Comparison of ENCODE assay signal across 9 cellular contexts in the genomic region with DNA sequence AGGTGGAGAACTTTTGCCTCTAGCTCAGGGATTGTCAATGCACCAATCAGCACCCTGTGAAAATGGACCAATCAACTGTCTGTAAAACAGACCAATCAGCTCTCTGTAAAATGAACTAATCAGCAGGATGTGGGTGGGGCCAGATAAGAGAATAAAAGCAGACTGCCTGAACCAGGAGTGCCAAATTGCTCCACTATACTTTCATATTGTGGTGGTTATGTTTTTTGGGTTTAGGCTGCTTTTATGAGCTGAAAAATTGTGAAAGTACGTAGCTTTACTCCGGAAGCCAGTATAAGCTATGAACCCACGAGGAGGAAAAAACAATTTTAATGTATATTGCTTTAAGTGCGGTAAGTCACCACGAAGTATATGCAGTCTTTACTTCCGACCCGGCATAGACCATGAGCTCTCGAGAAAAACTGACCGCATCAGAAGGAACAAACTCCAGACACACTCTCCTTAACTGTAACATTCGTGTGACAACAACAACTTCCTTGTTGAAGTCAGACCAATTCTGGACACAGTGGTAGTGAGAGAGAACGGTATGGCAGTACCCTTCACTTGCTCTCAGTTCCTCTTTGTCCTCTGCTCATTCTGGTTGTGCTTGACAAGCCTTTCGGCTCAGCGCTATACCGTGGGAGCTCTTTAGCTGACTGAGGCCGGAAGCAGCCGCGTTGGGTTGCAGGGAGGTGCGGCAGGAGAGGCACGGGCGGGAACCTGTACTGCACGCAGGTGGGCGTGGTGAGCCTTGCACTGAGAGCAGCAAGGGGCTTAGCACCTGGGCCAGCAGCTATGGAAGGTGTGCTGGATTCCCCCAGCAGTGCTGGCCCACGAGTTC.
DNase-seq lines count a peak whose midpoint lies in the region; ATAC-seq and TF ChIP-seq lines count a peak whose summit lies in the region.
"Had no signal": no experiment of that assay in that cellular context is flagged by ENCODE, and none has a peak within 500 bp of the region (broad histone marks: within the 10 kb centered on the region; RNA-seq: fewer than 3 reads in every experiment).

No MANE protein-coding gene starts in this region.

- peak; percentile 60 to 90 (median 80) for DNase-seq in CD8-positive, alpha-beta memory T cell
- DNase-seq in Kasumi-1 (lab: John Stamatoyannopoulos, UW) (peak; percentile 71 to 75), activated T-cell treated with anti-CD3 and anti-CD28 coated beads for 1 hour (ENCODE audit: low read depth) (peak; percentile 56), medulla oblongata (ENCODE audit: extremely low spot score) (peak; percentile 73), stomach (peak; percentile 40), NCI-H510A (lab: John Stamatoyannopoulos, UW) (no peak), HK-2 (ENCODE audit: unreplicated experiment) (no peak)

- TF ChIP-seq CTCF in stomach (IDR thresholded peaks at IDR 0.05): no peak

- peaks cover 21 to 25% (median 22%) of the 10 kb centered on the region in 3 donors for H3K4me1 Mint-ChIP-seq in CD8-positive, alpha-beta memory T cell

- peaks cover 0 to 2% (median 0%) of the 10 kb centered on the region in 3 donors for H3K36me3 Mint-ChIP-seq in CD8-positive, alpha-beta memory T cell

- intact Hi-C loops in stomach (cut with DNase I; ENCODE audit: low total_unique reads): no loop called here

- H3K9me3 Mint-ChIP-seq in CD8-positive, alpha-beta memory T cell: peaks cover 0 to 6% (median 0%) of the 10 kb centered on the region in 5 donors

- POLR2A ChIA-PET in CD8-positive, alpha-beta memory T cell (lab: Charles Lee): interaction anchor here (0.9 to 3.3 kb wide), 13 partner anchors 9 to 215 kb away, joined by 3 to 65 read pairs (median 5); partner anchors contain the start of genes CDKAL1, E2F3 and MBOAT1

- TF ChIP-seq POLR2A in stomach (IDR thresholded peaks at IDR 0.05): no peak

- H3K4me3 Mint-ChIP-seq in CD8-positive, alpha-beta memory T cell: peak overlapping the region; percentile 83 to 93 (median 91)

- peak overlapping the region; percentile 72 for H3K27ac ChIP-seq in CD8-positive, alpha-beta memory T cell (ENCODE audit: low read depth, low read length)
- H3K27ac ChIP-seq in stomach: peak overlapping the region in 2 of 5 donors; percentile 11 to 69
- H3K27ac ChIP-seq: tibial artery had no signal

- no peaks in the 10 kb centered on the region for H3K9me3 ChIP-seq in CD8-positive, alpha-beta memory T cell (ENCODE audit: low read length)
- no peaks in the 10 kb centered on the region for H3K9me3 ChIP-seq in stomach
- H3K9me3 ChIP-seq: tibial artery had no signal

- TF ChIP-seq EP300 in stomach (IDR thresholded peaks at IDR 0.05): no peak

- H3K4me3 ChIP-seq in CD8-positive, alpha-beta memory T cell (ENCODE audit: low read length): peak overlapping the region; percentile 61
- no peak overlapping the region for H3K4me3 ChIP-seq in stomach
- H3K4me3 ChIP-seq: tibial artery had no signal

- WGBS in stomach, 5 donors: 73 to 87% (median 80%) methylated on average over 23 of the region's 23 CpGs

- ATAC-seq in GM21447 (IDR thresholded peaks at IDR 0.05; ENCODE audit: unreplicated experiment): peak; percentile 99

- H3K27me3 Mint-ChIP-seq in CD8-positive, alpha-beta memory T cell: peaks cover 0 to 2% of the 10 kb centered on the region in 2 donors

- CTCF ChIA-PET in CD8-positive, alpha-beta memory T cell (lab: Charles Lee): interaction anchor here (0.5 to 7.1 kb wide), 17 partner anchors 9 to 1269 kb away, joined by 3 to 53 read pairs (median 5); no protein-coding TSS in a partner anchor

- no peaks in the 10 kb centered on the region for H3K27me3 ChIP-seq in CD8-positive, alpha-beta memory T cell (ENCODE audit: insufficient read depth, low read length, poor library complexity, severe bottlenecking)
- H3K27me3 ChIP-seq in stomach: no peaks in the 10 kb centered on the region

- H3K36me3 ChIP-seq in CD8-positive, alpha-beta memory T cell (ENCODE audit: insufficient read depth, low read length): no peaks in the 10 kb centered on the region
- H3K36me3 ChIP-seq in stomach: no peaks in the 10 kb centered on the region
- H3K36me3 ChIP-seq: tibial artery had no signal

- peak overlapping the region; percentile 87 to 98 (median 97) for H3K27ac Mint-ChIP-seq in CD8-positive, alpha-beta memory T cell

- H3K4me1 ChIP-seq in CD8-positive, alpha-beta memory T cell (ENCODE audit: insufficient read depth, low read length): peaks cover 11% of the 10 kb centered on the region
- H3K4me1 ChIP-seq in stomach: no peaks in the 10 kb centered on the region
- H3K4me1 ChIP-seq: tibial artery had no signal

Comparison
In these comparisons a context has a peak if more than half of its experiments do, and no peak if none do; other contexts are left out.
1. DNase-seq: peak in CD8-positive, alpha-beta memory T cell (5 of 5), Kasumi-1 (2 of 2), activated T-cell treated with anti-CD3 and anti-CD28 coated beads for 1 hour (single experiment), medulla oblongata (single experiment) and stomach (single experiment); none in NCI-H510A (single experiment) and HK-2 (single experiment).